1 cellular context compared by ENCODE assay signal in genomic region chr7:135977020-135977741, GRCh38.
A peak's percentile ranks its signal among the peaks of the same experiment; 100 is the strongest.
TF ChIP-seq lines count a peak whose summit lies in the region.

A gene with protein sequence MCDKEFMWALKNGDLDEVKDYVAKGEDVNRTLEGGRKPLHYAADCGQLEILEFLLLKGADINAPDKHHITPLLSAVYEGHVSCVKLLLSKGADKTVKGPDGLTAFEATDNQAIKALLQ (minus strand): TSS chr7:135977359. CDS start chr7:135977100, 259 bp downstream.

TF ChIP-seq in WTC11, 78 proteins besides CTCF, POLR2A, EP300 and RAD21 (continued from another document):
- TF ChIP-seq AFF4 (CRISPR knock-in tag; IDR thresholded peaks at IDR 0.05; ENCODE audit: borderline replicate concordance) (no peak), SOX15 (CRISPR knock-in tag; IDR thresholded peaks at IDR 0.05) (no peak), ZNF263 (CRISPR knock-in tag; IDR thresholded peaks at IDR 0.05; ENCODE audit: low read depth) (no peak), NFE2L1 (CRISPR knock-in tag; IDR thresholded peaks at IDR 0.05) (peak; percentile 66; the same call in 1 of the 2 replicates), NFATC4 (CRISPR knock-in tag; IDR thresholded peaks at IDR 0.05) (no peak), ZMAT4 (CRISPR knock-in tag; IDR thresholded peaks at IDR 0.05) (no peak), GTF2I (CRISPR knock-in tag; conservative IDR thresholded peaks at IDR 0.05) (0 out of 2 replicates have a peak, but pooled peaks have one; percentile 27), GABPB1 (CRISPR knock-in tag; IDR thresholded peaks at IDR 0.05) (peak; percentile 76), NFYB (CRISPR knock-in tag; conservative IDR thresholded peaks at IDR 0.05; ENCODE audit: low read depth) (no peak), ATF3 (CRISPR knock-in tag; conservative IDR thresholded peaks at IDR 0.05) (no peak), TEAD4 (CRISPR knock-in tag; IDR thresholded peaks at IDR 0.05) (no peak), JUN (CRISPR knock-in tag; IDR thresholded peaks at IDR 0.05) (no peak), ZNF416 (CRISPR knock-in tag; IDR thresholded peaks at IDR 0.05) (no peak), RORB (CRISPR knock-in tag; IDR thresholded peaks at IDR 0.05) (no peak), TCF7 (CRISPR knock-in tag; IDR thresholded peaks at IDR 0.05; ENCODE audit: low read depth) (no peak), NR1H2 (CRISPR knock-in tag; IDR thresholded peaks at IDR 0.05) (no peak), E2F4 (CRISPR knock-in tag; IDR thresholded peaks at IDR 0.05; ENCODE audit: borderline replicate concordance, low read depth) (no peak), RELA (CRISPR knock-in tag; IDR thresholded peaks at IDR 0.05; ENCODE audit: borderline replicate concordance) (no peak), NR3C1 (CRISPR knock-in tag; conservative IDR thresholded peaks at IDR 0.05; ENCODE audit: low read depth) (no peak), ZSCAN18 (CRISPR knock-in tag; IDR thresholded peaks at IDR 0.05) (no peak), JAZF1 (CRISPR knock-in tag; IDR thresholded peaks at IDR 0.05) (no peak), CREB1 (CRISPR knock-in tag; IDR thresholded peaks at IDR 0.05) (no peak; the same call in 1 of the 2 replicates), FOXK1 (CRISPR knock-in tag; IDR thresholded peaks at IDR 0.05) (peak; percentile 38; the same call in 1 of the 2 replicates), E2F5 (CRISPR knock-in tag; IDR thresholded peaks at IDR 0.05) (no peak; the same call in 1 of the 2 replicates), GRHL2 (CRISPR knock-in tag; IDR thresholded peaks at IDR 0.05; ENCODE audit: insufficient replicate concordance, severe bottlenecking) (no peak)
- TF ChIP-seq, protein P1, sequence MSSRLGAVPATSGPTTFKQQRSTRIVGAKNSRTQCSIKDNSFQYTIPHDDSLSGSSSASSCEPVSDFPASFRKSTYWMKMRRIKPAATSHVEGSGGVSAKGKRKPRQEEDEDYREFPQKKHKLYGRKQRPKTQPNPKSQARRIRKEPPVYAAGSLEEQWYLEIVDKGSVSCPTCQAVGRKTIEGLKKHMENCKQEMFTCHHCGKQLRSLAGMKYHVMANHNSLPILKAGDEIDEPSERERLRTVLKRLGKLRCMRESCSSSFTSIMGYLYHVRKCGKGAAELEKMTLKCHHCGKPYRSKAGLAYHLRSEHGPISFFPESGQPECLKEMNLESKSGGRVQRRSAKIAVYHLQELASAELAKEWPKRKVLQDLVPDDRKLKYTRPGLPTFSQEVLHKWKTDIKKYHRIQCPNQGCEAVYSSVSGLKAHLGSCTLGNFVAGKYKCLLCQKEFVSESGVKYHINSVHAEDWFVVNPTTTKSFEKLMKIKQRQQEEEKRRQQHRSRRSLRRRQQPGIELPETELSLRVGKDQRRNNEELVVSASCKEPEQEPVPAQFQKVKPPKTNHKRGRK (CRISPR knock-in tag; IDR thresholded peaks at IDR 0.05; ENCODE audit: borderline replicate concordance) = no peak
- TF ChIP-seq, protein P2, sequence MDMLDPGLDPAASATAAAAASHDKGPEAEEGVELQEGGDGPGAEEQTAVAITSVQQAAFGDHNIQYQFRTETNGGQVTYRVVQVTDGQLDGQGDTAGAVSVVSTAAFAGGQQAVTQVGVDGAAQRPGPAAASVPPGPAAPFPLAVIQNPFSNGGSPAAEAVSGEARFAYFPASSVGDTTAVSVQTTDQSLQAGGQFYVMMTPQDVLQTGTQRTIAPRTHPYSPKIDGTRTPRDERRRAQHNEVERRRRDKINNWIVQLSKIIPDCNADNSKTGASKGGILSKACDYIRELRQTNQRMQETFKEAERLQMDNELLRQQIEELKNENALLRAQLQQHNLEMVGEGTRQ (CRISPR knock-in tag; IDR thresholded peaks at IDR 0.05) = no peak
- TF ChIP-seq, protein P3, sequence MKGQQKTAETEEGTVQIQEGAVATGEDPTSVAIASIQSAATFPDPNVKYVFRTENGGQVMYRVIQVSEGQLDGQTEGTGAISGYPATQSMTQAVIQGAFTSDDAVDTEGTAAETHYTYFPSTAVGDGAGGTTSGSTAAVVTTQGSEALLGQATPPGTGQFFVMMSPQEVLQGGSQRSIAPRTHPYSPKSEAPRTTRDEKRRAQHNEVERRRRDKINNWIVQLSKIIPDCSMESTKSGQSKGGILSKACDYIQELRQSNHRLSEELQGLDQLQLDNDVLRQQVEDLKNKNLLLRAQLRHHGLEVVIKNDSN (CRISPR knock-in tag; IDR thresholded peaks at IDR 0.05) = no peak
- TF ChIP-seq, protein P4, sequence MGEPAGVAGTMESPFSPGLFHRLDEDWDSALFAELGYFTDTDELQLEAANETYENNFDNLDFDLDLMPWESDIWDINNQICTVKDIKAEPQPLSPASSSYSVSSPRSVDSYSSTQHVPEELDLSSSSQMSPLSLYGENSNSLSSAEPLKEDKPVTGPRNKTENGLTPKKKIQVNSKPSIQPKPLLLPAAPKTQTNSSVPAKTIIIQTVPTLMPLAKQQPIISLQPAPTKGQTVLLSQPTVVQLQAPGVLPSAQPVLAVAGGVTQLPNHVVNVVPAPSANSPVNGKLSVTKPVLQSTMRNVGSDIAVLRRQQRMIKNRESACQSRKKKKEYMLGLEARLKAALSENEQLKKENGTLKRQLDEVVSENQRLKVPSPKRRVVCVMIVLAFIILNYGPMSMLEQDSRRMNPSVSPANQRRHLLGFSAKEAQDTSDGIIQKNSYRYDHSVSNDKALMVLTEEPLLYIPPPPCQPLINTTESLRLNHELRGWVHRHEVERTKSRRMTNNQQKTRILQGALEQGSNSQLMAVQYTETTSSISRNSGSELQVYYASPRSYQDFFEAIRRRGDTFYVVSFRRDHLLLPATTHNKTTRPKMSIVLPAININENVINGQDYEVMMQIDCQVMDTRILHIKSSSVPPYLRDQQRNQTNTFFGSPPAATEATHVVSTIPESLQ (CRISPR knock-in tag; IDR thresholded peaks at IDR 0.05) = no peak
- TF ChIP-seq, protein P5, sequence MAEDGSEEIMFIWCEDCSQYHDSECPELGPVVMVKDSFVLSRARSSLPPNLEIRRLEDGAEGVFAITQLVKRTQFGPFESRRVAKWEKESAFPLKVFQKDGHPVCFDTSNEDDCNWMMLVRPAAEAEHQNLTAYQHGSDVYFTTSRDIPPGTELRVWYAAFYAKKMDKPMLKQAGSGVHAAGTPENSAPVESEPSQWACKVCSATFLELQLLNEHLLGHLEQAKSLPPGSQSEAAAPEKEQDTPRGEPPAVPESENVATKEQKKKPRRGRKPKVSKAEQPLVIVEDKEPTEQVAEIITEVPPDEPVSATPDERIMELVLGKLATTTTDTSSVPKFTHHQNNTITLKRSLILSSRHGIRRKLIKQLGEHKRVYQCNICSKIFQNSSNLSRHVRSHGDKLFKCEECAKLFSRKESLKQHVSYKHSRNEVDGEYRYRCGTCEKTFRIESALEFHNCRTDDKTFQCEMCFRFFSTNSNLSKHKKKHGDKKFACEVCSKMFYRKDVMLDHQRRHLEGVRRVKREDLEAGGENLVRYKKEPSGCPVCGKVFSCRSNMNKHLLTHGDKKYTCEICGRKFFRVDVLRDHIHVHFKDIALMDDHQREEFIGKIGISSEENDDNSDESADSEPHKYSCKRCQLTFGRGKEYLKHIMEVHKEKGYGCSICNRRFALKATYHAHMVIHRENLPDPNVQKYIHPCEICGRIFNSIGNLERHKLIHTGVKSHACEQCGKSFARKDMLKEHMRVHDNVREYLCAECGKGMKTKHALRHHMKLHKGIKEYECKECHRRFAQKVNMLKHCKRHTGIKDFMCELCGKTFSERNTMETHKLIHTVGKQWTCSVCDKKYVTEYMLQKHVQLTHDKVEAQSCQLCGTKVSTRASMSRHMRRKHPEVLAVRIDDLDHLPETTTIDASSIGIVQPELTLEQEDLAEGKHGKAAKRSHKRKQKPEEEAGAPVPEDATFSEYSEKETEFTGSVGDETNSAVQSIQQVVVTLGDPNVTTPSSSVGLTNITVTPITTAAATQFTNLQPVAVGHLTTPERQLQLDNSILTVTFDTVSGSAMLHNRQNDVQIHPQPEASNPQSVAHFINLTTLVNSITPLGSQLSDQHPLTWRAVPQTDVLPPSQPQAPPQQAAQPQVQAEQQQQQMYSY (CRISPR knock-in tag; IDR thresholded peaks at IDR 0.05) = no peak
- TF ChIP-seq, protein P6, sequence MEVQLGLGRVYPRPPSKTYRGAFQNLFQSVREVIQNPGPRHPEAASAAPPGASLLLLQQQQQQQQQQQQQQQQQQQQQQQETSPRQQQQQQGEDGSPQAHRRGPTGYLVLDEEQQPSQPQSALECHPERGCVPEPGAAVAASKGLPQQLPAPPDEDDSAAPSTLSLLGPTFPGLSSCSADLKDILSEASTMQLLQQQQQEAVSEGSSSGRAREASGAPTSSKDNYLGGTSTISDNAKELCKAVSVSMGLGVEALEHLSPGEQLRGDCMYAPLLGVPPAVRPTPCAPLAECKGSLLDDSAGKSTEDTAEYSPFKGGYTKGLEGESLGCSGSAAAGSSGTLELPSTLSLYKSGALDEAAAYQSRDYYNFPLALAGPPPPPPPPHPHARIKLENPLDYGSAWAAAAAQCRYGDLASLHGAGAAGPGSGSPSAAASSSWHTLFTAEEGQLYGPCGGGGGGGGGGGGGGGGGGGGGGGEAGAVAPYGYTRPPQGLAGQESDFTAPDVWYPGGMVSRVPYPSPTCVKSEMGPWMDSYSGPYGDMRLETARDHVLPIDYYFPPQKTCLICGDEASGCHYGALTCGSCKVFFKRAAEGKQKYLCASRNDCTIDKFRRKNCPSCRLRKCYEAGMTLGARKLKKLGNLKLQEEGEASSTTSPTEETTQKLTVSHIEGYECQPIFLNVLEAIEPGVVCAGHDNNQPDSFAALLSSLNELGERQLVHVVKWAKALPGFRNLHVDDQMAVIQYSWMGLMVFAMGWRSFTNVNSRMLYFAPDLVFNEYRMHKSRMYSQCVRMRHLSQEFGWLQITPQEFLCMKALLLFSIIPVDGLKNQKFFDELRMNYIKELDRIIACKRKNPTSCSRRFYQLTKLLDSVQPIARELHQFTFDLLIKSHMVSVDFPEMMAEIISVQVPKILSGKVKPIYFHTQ (CRISPR knock-in tag; IDR thresholded peaks at IDR 0.05) = no peak
